23 cellular contexts compared by ENCODE assay signal in genomic region chr7:78225534-78225933, GRCh38.
DNase-seq lines count a peak whose midpoint lies in the region; ATAC-seq, FAIRE-seq and TF ChIP-seq lines count a peak whose summit lies in the region.
"Had no signal": no experiment of that assay in that cellular context is flagged by ENCODE, and none has a peak within 500 bp of the region (broad histone marks: within the 10 kb centered on the region; RNA-seq: fewer than 3 reads in every experiment).

No MANE protein-coding gene starts in this region.

- no peaks in the 10 kb centered on the region for H3K36me3 ChIP-seq in astrocyte (ENCODE audit: insufficient read depth, low read length)
- no peaks in the 10 kb centered on the region for H3K36me3 ChIP-seq in testis (ENCODE audit: low read depth, missing control alignments)
- H3K36me3 ChIP-seq in transverse colon: no peaks in the 10 kb centered on the region
- H3K36me3 ChIP-seq: cardiac muscle cell, esophagus squamous epithelium, sigmoid colon, suprapubic skin had no signal

- in situ Hi-C loops in transverse colon (cut with MboI; ENCODE audit: low pct_ligation_motif_present in 1 of 4, low pct_unique_long_range_greater_than_20kb in 1 of 4, low sequenced_read_pairs in 3 of 4): no loop called here

- no peak overlapping the region for H3K9ac ChIP-seq in astrocyte (ENCODE audit: low read length)
- H3K9ac ChIP-seq: GM23248 had no signal

- H3K79me2 ChIP-seq in astrocyte (ENCODE audit: insufficient read depth, low read length): no peaks in the 10 kb centered on the region

- H2AFZ ChIP-seq in astrocyte (ENCODE audit: low read depth, low read length): no peak overlapping the region
- H2AFZ ChIP-seq: GM23248, PC-9 had no signal

- no peaks in the 10 kb centered on the region for H4K20me1 ChIP-seq in astrocyte (ENCODE audit: insufficient read depth, low read length)

- intact Hi-C loops in testis (cut with DNase I; ENCODE audit: low total_unique reads): no loop called here
- intact Hi-C loops in transverse colon (cut with DNase I; ENCODE audit: low total_unique reads): no loop called here

- no peaks in the 10 kb centered on the region for H3K27me3 ChIP-seq in astrocyte (ENCODE audit: insufficient read depth, low read length)
- H3K27me3 ChIP-seq in testis: no peaks in the 10 kb centered on the region
- H3K27me3 ChIP-seq in transverse colon: no peaks in the 10 kb centered on the region
- H3K27me3 ChIP-seq: cardiac muscle cell, esophagus squamous epithelium, sigmoid colon, suprapubic skin had no signal

- ATAC-seq in HG02973 (IDR thresholded peaks at IDR 0.05; ENCODE audit: unreplicated experiment) (no peak), GM18502 (IDR thresholded peaks at IDR 0.05; ENCODE audit: poor library complexity, unreplicated experiment) (no peak), HG03432 (IDR thresholded peaks at IDR 0.05; ENCODE audit: unreplicated experiment) (no peak)

- TF ChIP-seq CTCF in astrocyte (IDR thresholded peaks at IDR 0.05; ENCODE audit: insufficient read depth, low read depth, low read length) (no peak), fibroblast of villous mesenchyme (IDR thresholded peaks at IDR 0.05; ENCODE audit: insufficient read depth, low read depth, low read length) (no peak), testis (IDR thresholded peaks at IDR 0.05) (no peak), transverse colon (IDR thresholded peaks at IDR 0.05) (no peak)

- DNase-seq in HCEC 1CT (peak; percentile 69), astrocyte (ENCODE audit: low read depth) (peak; percentile 8), fibroblast of villous mesenchyme (ENCODE audit: low read depth) (peak; percentile 45), testis (peak; percentile 49), transverse colon (no peak)
- DNase-seq: CD4-positive, alpha-beta memory T cell; esophagus squamous epithelium; kidney; NCI-H2171; SHP77 treated with DMSO at 0.1 percent for 48 hours; sigmoid colon had no signal

- WGBS in testis, 2 donors: 41 to 46% methylated on average over 4 of the region's 4 CpGs
- 60 to 78% methylated on average over 4 of the region's 4 CpGs for WGBS in transverse colon (ENCODE audit: low coverage in 1 of 2), 2 donors

- no peak overlapping the region for H3K4me3 Mint-ChIP-seq in astrocyte (ENCODE audit: unreplicated experiment)
- H3K4me3 Mint-ChIP-seq: activated naive CD4-positive, alpha-beta T cell treated with anti-CD3 and anti-CD28 coated beads for 36 hours; CD4-positive, alpha-beta memory T cell; stimulated activated naive B cell treated with anti-CD40 and anti-IgM and Interleukin-4, amounts not matched to agents 10 μg/mL and 1 μg/mL and 100 μg/mL, for 72 hours; WTC11 had no signal

- H3K9me3 Mint-ChIP-seq in astrocyte (ENCODE audit: unreplicated experiment): no peaks in the 10 kb centered on the region
- H3K9me3 Mint-ChIP-seq: activated naive CD4-positive, alpha-beta T cell treated with anti-CD3 and anti-CD28 coated beads for 36 hours; stimulated activated naive B cell treated with anti-CD40 and anti-IgM and Interleukin-4, amounts not matched to agents 10 μg/mL and 1 μg/mL and 100 μg/mL, for 72 hours had no signal

- peaks cover 17% of the 10 kb centered on the region for H3K4me1 Mint-ChIP-seq in astrocyte (ENCODE audit: low read depth, unreplicated experiment)
- H3K4me1 Mint-ChIP-seq: CD4-positive, alpha-beta memory T cell; stimulated activated naive B cell treated with anti-CD40 and anti-IgM and Interleukin-4, amounts not matched to agents 10 μg/mL and 1 μg/mL and 100 μg/mL, for 72 hours had no signal

- no peak for TF ChIP-seq EP300 in transverse colon (IDR thresholded peaks at IDR 0.05; ENCODE audit: low read depth)

- no peak for FAIRE-seq in astrocyte (lab: Jason Lieb, UNC)
- FAIRE-seq: GM12891, kidney had no signal

- no peaks in the 10 kb centered on the region for H3K4me1 ChIP-seq in astrocyte (ENCODE audit: insufficient read depth, low read length)
- peaks cover 8% of the 10 kb centered on the region for H3K4me1 ChIP-seq in testis
- peaks cover 0 to 10% (median 0%) of the 10 kb centered on the region in 4 donors for H3K4me1 ChIP-seq in transverse colon
- H3K4me1 ChIP-seq: suprapubic skin had no signal

- no peaks in the 10 kb centered on the region for H3K36me3 Mint-ChIP-seq in astrocyte (ENCODE audit: low read depth, unreplicated experiment)
- H3K36me3 Mint-ChIP-seq: CD4-positive, alpha-beta memory T cell; stimulated activated naive B cell treated with anti-CD40 and anti-IgM and Interleukin-4, amounts not matched to agents 10 μg/mL and 1 μg/mL and 100 μg/mL, for 72 hours had no signal

- no peaks in the 10 kb centered on the region for H3K9me3 ChIP-seq in astrocyte (ENCODE audit: insufficient read depth, low read depth, low read length)
- no peaks in the 10 kb centered on the region for H3K9me3 ChIP-seq in testis
- H3K9me3 ChIP-seq in transverse colon: no peaks in the 10 kb centered on the region
- H3K9me3 ChIP-seq: esophagus squamous epithelium, sigmoid colon, suprapubic skin had no signal

- no peaks in the 10 kb centered on the region for H3K27me3 Mint-ChIP-seq in astrocyte (ENCODE audit: low read depth, unreplicated experiment)
- H3K27me3 Mint-ChIP-seq: progenitor cell of endocrine pancreas had no signal

- no peak overlapping the region for H3K27ac Mint-ChIP-seq in astrocyte (ENCODE audit: unreplicated experiment)
- H3K27ac Mint-ChIP-seq: activated naive CD4-positive, alpha-beta T cell treated with anti-CD3 and anti-CD28 coated beads for 36 hours; CD4-positive, alpha-beta memory T cell; progenitor cell of endocrine pancreas; stimulated activated naive B cell treated with anti-CD40 and anti-IgM and Interleukin-4, amounts not matched to agents 10 μg/mL and 1 μg/mL and 100 μg/mL, for 72 hours; WTC11 had no signal

- H3K4me3 ChIP-seq in astrocyte (ENCODE audit: insufficient read depth, low read depth, low read length): no peak overlapping the region
- H3K4me3 ChIP-seq in fibroblast of villous mesenchyme (ENCODE audit: low read depth, low read length): no peak overlapping the region
- no peak overlapping the region for H3K4me3 ChIP-seq in testis
- no peak overlapping the region for H3K4me3 ChIP-seq in transverse colon
- H3K4me3 ChIP-seq: cardiac muscle cell, esophagus squamous epithelium, GM23248, PC-9, sigmoid colon, suprapubic skin had no signal

- no peak overlapping the region for H3K4me2 ChIP-seq in astrocyte (ENCODE audit: low read length)
- H3K4me2 ChIP-seq: PC-9 had no signal

- TF ChIP-seq POLR2A in testis (IDR thresholded peaks at IDR 0.05): no peak
- no peak for TF ChIP-seq POLR2A in transverse colon (IDR thresholded peaks at IDR 0.05)

- H3K27ac ChIP-seq in astrocyte (ENCODE audit: low read depth, low read length) (no peak overlapping the region), testis (peak overlapping the region in 1 of 2 donors; percentile 28), transverse colon (no peak overlapping the region)
- H3K27ac ChIP-seq: cardiac muscle cell, esophagus squamous epithelium, GM23248, PC-9, suprapubic skin had no signal
